17 cellular contexts compared by ENCODE assay signal in the genomic region with DNA sequence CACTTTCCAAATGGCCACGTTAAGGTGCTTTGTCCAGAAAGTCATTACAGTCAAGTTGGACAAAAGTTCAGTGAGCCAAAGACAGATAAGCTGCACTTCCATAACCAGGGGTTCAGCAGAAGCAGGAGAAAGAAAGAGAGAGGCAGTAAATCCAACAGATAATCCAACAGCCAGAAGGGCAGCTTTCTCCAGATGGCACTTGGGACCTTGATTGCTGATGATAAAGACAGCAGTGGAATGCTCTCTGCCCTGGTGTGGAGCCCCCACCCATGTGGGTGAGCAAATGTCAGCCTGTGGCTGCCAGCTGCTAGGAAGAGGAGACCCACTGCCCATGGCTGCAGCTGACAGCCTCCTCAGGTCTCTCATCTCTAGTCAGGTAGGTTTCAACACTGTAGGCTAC. TPM values are rescaled to one million over a fixed set of nuclear protein-coding genes. Genes with fewer than 3 reads are reported as not detected.
A peak's percentile ranks its signal among the peaks of the same experiment; 100 is the strongest.
DNase-seq lines count a peak whose midpoint lies in the region; TF ChIP-seq lines count a peak whose summit lies in the region.
"Had no signal": no experiment of that assay in that cellular context is flagged by ENCODE, and none has a peak within 500 bp of the region (broad histone marks: within the 10 kb centered on the region; RNA-seq: fewer than 3 reads in every experiment).

No MANE protein-coding gene starts in this region.

- H3K27me3 Mint-ChIP-seq in neural progenitor cell (ENCODE audit: insufficient read depth, low read depth) = no peaks in the 10 kb centered on the region

- no peak overlapping the region for H3K27ac Mint-ChIP-seq in neural progenitor cell
- H3K27ac Mint-ChIP-seq: CD4-positive, alpha-beta memory T cell; HFFc6 had no signal

- H3K27me3 ChIP-seq in neural progenitor cell (no peaks in the 10 kb centered on the region), uterus (no peaks in the 10 kb centered on the region)

- H3K4me3 Mint-ChIP-seq in neural progenitor cell = no peak overlapping the region
- H3K4me3 Mint-ChIP-seq: CD4-positive, alpha-beta memory T cell; HFFc6 had no signal

- H3F3A ChIP-seq in neural progenitor cell (ENCODE audit: low read depth) = peaks cover 20% of the 10 kb centered on the region

- no peaks in the 10 kb centered on the region for H3K36me3 Mint-ChIP-seq in neural progenitor cell
- H3K36me3 Mint-ChIP-seq: CD4-positive, alpha-beta memory T cell had no signal

- no peak for TF ChIP-seq POLR2A in uterus (IDR thresholded peaks at IDR 0.05)

- H3K4me3 ChIP-seq in neural progenitor cell = no peak overlapping the region
- H3K4me3 ChIP-seq in uterus = no peak overlapping the region
- H3K4me3 ChIP-seq: HAP-1 had no signal

- no peaks in the 10 kb centered on the region for H3K36me3 ChIP-seq in neural progenitor cell
- H3K36me3 ChIP-seq in uterus = no peaks in the 10 kb centered on the region
- H3K36me3 ChIP-seq: HAP-1 had no signal

- H3K4me1 ChIP-seq in neural progenitor cell (peaks cover 44% of the 10 kb centered on the region), uterus (no peaks in the 10 kb centered on the region)
- H3K4me1 ChIP-seq: HAP-1 had no signal

- no peaks in the 10 kb centered on the region for H3K79me2 ChIP-seq in neural progenitor cell (ENCODE audit: low read depth)

- H3K4me1 Mint-ChIP-seq in neural progenitor cell = peaks cover 30% of the 10 kb centered on the region
- H3K4me1 Mint-ChIP-seq: CD4-positive, alpha-beta memory T cell had no signal

- no peak for TF ChIP-seq CTCF in neural progenitor cell (IDR thresholded peaks at IDR 0.05)
- no peak for TF ChIP-seq CTCF in uterus (IDR thresholded peaks at IDR 0.05)

- no peak overlapping the region for H2AFZ ChIP-seq in neural progenitor cell (replicated peaks)

- H3K27ac ChIP-seq in neural progenitor cell = no peak overlapping the region
- H3K27ac ChIP-seq in uterus = no peak overlapping the region

- peak overlapping the region; percentile 5 for H3K4me2 ChIP-seq in neural progenitor cell

- no peak overlapping the region for H3K9ac ChIP-seq in neural progenitor cell

- H3K9me3 ChIP-seq in neural progenitor cell (ENCODE audit: low read depth) (no peaks in the 10 kb centered on the region), uterus (no peaks in the 10 kb centered on the region)
- H3K9me3 ChIP-seq: HAP-1 had no signal

- H3K9me3 Mint-ChIP-seq in neural progenitor cell = no peaks in the 10 kb centered on the region
- H3K9me3 Mint-ChIP-seq: CD4-positive, alpha-beta memory T cell had no signal

- intact Hi-C loops in uterus (cut with DNase I; ENCODE audit: low total_unique reads) = no loop called here

- DNase-seq in NCI-H82 (lab: John Stamatoyannopoulos, UW) (peak; percentile 87), NCI-H82 treated with DMSO at 0.1 percent for 48 hours (lab: John Stamatoyannopoulos, UW; ENCODE audit: unreplicated experiment) (peak; percentile 65), neural progenitor cell (ENCODE audit: low spot score) (no peak), DMS53 treated with DMSO at 0.1 percent for 48 hours (lab: John Stamatoyannopoulos, UW; ENCODE audit: unreplicated experiment) (no peak), dedifferentiated amniotic fluid mesenchymal stem cell (ENCODE audit: extremely low spot score) (no peak), uterus (no peak)
- DNase-seq: C1 segment of cervical spinal cord; Calu3; CD4-positive, alpha-beta memory T cell; COR-L47; DMS53; DND-41; GOT3; HFFc6 had no signal

- no peaks in the 10 kb centered on the region for H4K20me1 ChIP-seq in neural progenitor cell (ENCODE audit: low read depth)

RNA-seq across cellular contexts. Expression of a gene that starts 18.7 kb away (rescaled TPM):
- 0.19 and 0.31 TPM in 2 replicates for total RNA-seq in neural progenitor cell (ENCODE audit: low replicate concordance)
- total RNA-seq in uterus = under 1 TPM in 1 of 4 donors, not detected in 3; 0.35 TPM
- total RNA-seq: A172; A673; CD4-positive, alpha-beta memory T cell; HFFc6 had no signal

Comparison
In these comparisons a context has a peak if more than half of its experiments do, and no peak if none do; other contexts are left out.
1. DNase-seq: peak in NCI-H82 (single experiment) and NCI-H82 treated with DMSO at 0.1 percent for 48 hours (single experiment); none in neural progenitor cell (single experiment), DMS53 treated with DMSO at 0.1 percent for 48 hours (single experiment), dedifferentiated amniotic fluid mesenchymal stem cell (single experiment) and uterus (0 of 2).